18 cellular contexts compared by ENCODE assay signal in genomic region chr10:16597656-16598055, GRCh38.
A peak's percentile ranks its signal among the peaks of the same experiment; 100 is the strongest.
DNase-seq lines count a peak whose midpoint lies in the region; ATAC-seq, FAIRE-seq and TF ChIP-seq lines count a peak whose summit lies in the region.
"Had no signal": no experiment of that assay in that cellular context is flagged by ENCODE, and none has a peak within 500 bp of the region (broad histone marks: within the 10 kb centered on the region; RNA-seq: fewer than 3 reads in every experiment).

No MANE protein-coding gene starts in this region.

- H3K4me2 ChIP-seq in astrocyte (ENCODE audit: low read length) (peak overlapping the region; percentile 48), mesenchymal stem cell (ENCODE audit: low read length, poor library complexity, severe bottlenecking) (peak overlapping the region; percentile 26)

- peak overlapping the region; percentile 8 for H2AFZ ChIP-seq in astrocyte (ENCODE audit: low read depth, low read length)
- H2AFZ ChIP-seq in mesenchymal stem cell (ENCODE audit: low read depth, low read length), result peak overlapping the region; percentile 64

- FAIRE-seq in astrocyte (lab: Jason Lieb, UNC), result no peak
- FAIRE-seq: small intestine, TTC549 had no signal

- H3K27ac ChIP-seq in astrocyte (ENCODE audit: low read depth, low read length) (peak overlapping the region; percentile 44), mesenchymal stem cell (ENCODE audit: low read length, poor library complexity, severe bottlenecking) (no peak overlapping the region)

- DNase-seq in D341Med (ENCODE audit: low spot score), result peak; percentile 63
- peak; percentile 92 for DNase-seq in MV-4-11 (lab: John Stamatoyannopoulos, UW)
- DNase-seq in astrocyte (ENCODE audit: low read depth), result peak; percentile 73
- peak; percentile 84 for DNase-seq in mesenchymal stem cell
- DNase-seq in activated CD8-positive, alpha-beta memory T cell treated with anti-CD3 and anti-CD28 coated beads, Interleukin-2, amount 50 U/mL, for 48 hours, result no peak
- no peak for DNase-seq in NCI-H345 treated with DMSO at 0.1 percent for 48 hours (lab: John Stamatoyannopoulos, UW; ENCODE audit: unreplicated experiment)
- DNase-seq in activated naive CD4-positive, alpha-beta T cell treated with Interleukin-2 at 50 U/mL for 16 hours, result no peak
- DNase-seq: activated CD8-positive, alpha-beta T cell treated with anti-CD3 and anti-CD28 coated beads for 36 hours; DMS 273 treated with DMSO at 0.1 percent for 48 hours; foreskin melanocyte; HCEC 1CT; NCI-H2029 treated with DMSO at 0.1 percent for 48 hours; NCI-H774; small intestine had no signal

- peak overlapping the region; percentile 54 to 60 for H3K18ac ChIP-seq in mesenchymal stem cell (ENCODE audit: low read depth in 1 of 2, low read length in 2 of 2)

- H3K9ac ChIP-seq in astrocyte (ENCODE audit: low read length), result no peak overlapping the region
- no peak overlapping the region for H3K9ac ChIP-seq in mesenchymal stem cell (ENCODE audit: low read length)

- peak overlapping the region; percentile 20 for H4K91ac ChIP-seq in mesenchymal stem cell (ENCODE audit: low read length)

- ATAC-seq in GM21529 (IDR thresholded peaks at IDR 0.05; ENCODE audit: unreplicated experiment), result no peak
- ATAC-seq: activated CD8-positive, alpha-beta T cell treated with anti-CD3 and anti-CD28 coated beads for 36 hours had no signal

- H3K79me2 ChIP-seq in astrocyte (ENCODE audit: insufficient read depth, low read length), result no peaks in the 10 kb centered on the region

- no peak overlapping the region for H3K4ac ChIP-seq in mesenchymal stem cell (ENCODE audit: low read depth in 1 of 2, low read length in 2 of 2)

- H2BK12ac ChIP-seq in mesenchymal stem cell (ENCODE audit: low read length in 2 of 2), result no peak overlapping the region

- no peak overlapping the region for H2AK5ac ChIP-seq in mesenchymal stem cell (ENCODE audit: low read length, severe bottlenecking)

- H3K4me3 ChIP-seq in astrocyte (ENCODE audit: insufficient read depth, low read depth, low read length) (no peak overlapping the region), mesenchymal stem cell (ENCODE audit: insufficient read depth in 1 of 2, low read depth in 1 of 2, low read length in 2 of 2) (no peak overlapping the region)

- WGBS in mesenchymal stem cell, result 62% methylated on average over 11 of the region's 11 CpGs

- no peak overlapping the region for H3K14ac ChIP-seq in mesenchymal stem cell (ENCODE audit: low read length in 2 of 2)

- peak overlapping the region; percentile 41 for H3K27ac Mint-ChIP-seq in astrocyte (ENCODE audit: unreplicated experiment)
- H3K27ac Mint-ChIP-seq: activated CD8-positive, alpha-beta T cell treated with anti-CD3 and anti-CD28 coated beads for 36 hours; activated T-helper 2 cell treated with anti-CD3 and anti-CD28 coated beads, Interferon-gamma antibody, Interleukin-2, Interleukin-4, amounts not matched to agents 10 μg/mL and 5 μg/mL and 100 μg/mL, durations not matched to agents 14 hours and 24 hours and 36 hours; stimulated activated naive CD8-positive, alpha-beta T cell treated with anti-CD3 and anti-CD28 coated beads, Interleukin-15, Interleukin-2, amounts not matched to agents 100 ng/mL and 50 ng/mL, for 24 hours had no signal

- no peak for TF ChIP-seq CTCF in astrocyte (IDR thresholded peaks at IDR 0.05; ENCODE audit: insufficient read depth, low read depth, low read length)

- H3K4me1 Mint-ChIP-seq in astrocyte (ENCODE audit: low read depth, unreplicated experiment), result peaks cover 10% of the 10 kb centered on the region

- H3K9me3 ChIP-seq in astrocyte (ENCODE audit: insufficient read depth, low read depth, low read length) (no peaks in the 10 kb centered on the region), mesenchymal stem cell (ENCODE audit: control insufficient read depth, low read length) (no peaks in the 10 kb centered on the region)

- peaks cover 43% of the 10 kb centered on the region for H4K20me1 ChIP-seq in astrocyte (ENCODE audit: insufficient read depth, low read length)

- no peak overlapping the region for H2BK5ac ChIP-seq in mesenchymal stem cell (ENCODE audit: low read depth, low read length, poor library complexity, severe bottlenecking)

- peaks cover 15% of the 10 kb centered on the region for H3K36me3 Mint-ChIP-seq in astrocyte (ENCODE audit: low read depth, unreplicated experiment)

- H3K27me3 ChIP-seq in astrocyte (ENCODE audit: insufficient read depth, low read length), result no peaks in the 10 kb centered on the region
- H3K27me3 ChIP-seq in mesenchymal stem cell (ENCODE audit: control insufficient read depth in 1 of 2, insufficient read depth in 1 of 2, low read length in 2 of 2), result no peaks in the 10 kb centered on the region

- no peak overlapping the region for H3K23ac ChIP-seq in mesenchymal stem cell (ENCODE audit: low read length in 2 of 2)

- no peak overlapping the region for H3K4me3 Mint-ChIP-seq in astrocyte (ENCODE audit: unreplicated experiment)
- H3K4me3 Mint-ChIP-seq: activated CD8-positive, alpha-beta T cell treated with anti-CD3 and anti-CD28 coated beads for 36 hours; stimulated activated naive CD8-positive, alpha-beta T cell treated with anti-CD3 and anti-CD28 coated beads, Interleukin-15, Interleukin-2, amounts not matched to agents 100 ng/mL and 50 ng/mL, for 24 hours had no signal

- peaks cover 9% of the 10 kb centered on the region for H3K4me1 ChIP-seq in astrocyte (ENCODE audit: insufficient read depth, low read length)
- peaks cover 4% of the 10 kb centered on the region for H3K4me1 ChIP-seq in mesenchymal stem cell (ENCODE audit: control insufficient read depth, insufficient read depth, low read depth, low read length)

- H2BK15ac ChIP-seq in mesenchymal stem cell (ENCODE audit: low read depth, poor library complexity, severe bottlenecking), result no peak overlapping the region

- H3K36me3 ChIP-seq in astrocyte (ENCODE audit: insufficient read depth, low read length) (no peaks in the 10 kb centered on the region), mesenchymal stem cell (ENCODE audit: control insufficient read depth in 1 of 2, insufficient read depth in 2 of 2, low read depth in 1 of 2, low read length in 2 of 2) (peaks cover 6 to 44% of the 10 kb centered on the region in 2 experiments)

- peaks cover 15% of the 10 kb centered on the region for H3K79me1 ChIP-seq in mesenchymal stem cell (replicated peaks; ENCODE audit: low read length, poor library complexity, severe bottlenecking)

- no peaks in the 10 kb centered on the region for H3K9me3 Mint-ChIP-seq in astrocyte (ENCODE audit: unreplicated experiment)
- H3K9me3 Mint-ChIP-seq: activated T-helper 2 cell treated with anti-CD3 and anti-CD28 coated beads, Interferon-gamma antibody, Interleukin-2, Interleukin-4, amounts not matched to agents 10 μg/mL and 5 μg/mL and 100 μg/mL, durations not matched to agents 14 hours and 24 hours and 36 hours had no signal

- H4K8ac ChIP-seq in mesenchymal stem cell (ENCODE audit: low read length), result peak overlapping the region; percentile 57

- H2BK120ac ChIP-seq in mesenchymal stem cell (ENCODE audit: low read depth, low read length), result no peak overlapping the region

- H3K27me3 Mint-ChIP-seq in astrocyte (ENCODE audit: low read depth, unreplicated experiment), result no peaks in the 10 kb centered on the region
- H3K27me3 Mint-ChIP-seq: activated CD8-positive, alpha-beta T cell treated with anti-CD3 and anti-CD28 coated beads for 36 hours; stimulated activated naive CD8-positive, alpha-beta T cell treated with anti-CD3 and anti-CD28 coated beads, Interleukin-15, Interleukin-2, amounts not matched to agents 100 ng/mL and 50 ng/mL, for 24 hours had no signal

Comparison
In these comparisons a context has a peak if more than half of its experiments do, and no peak if none do; other contexts are left out.
1. DNase-seq: peak in D341Med (single experiment), MV-4-11 (single experiment), astrocyte (single experiment) and mesenchymal stem cell (single experiment); none in activated CD8-positive, alpha-beta memory T cell treated with anti-CD3 and anti-CD28 coated beads, Interleukin-2, amount 50 U/mL, for 48 hours (single experiment), NCI-H345 treated with DMSO at 0.1 percent for 48 hours (single experiment) and activated naive CD4-positive, alpha-beta T cell treated with Interleukin-2 at 50 U/mL for 16 hours (single experiment).